8 cellular contexts compared by ENCODE assay signal in the genomic region with DNA sequence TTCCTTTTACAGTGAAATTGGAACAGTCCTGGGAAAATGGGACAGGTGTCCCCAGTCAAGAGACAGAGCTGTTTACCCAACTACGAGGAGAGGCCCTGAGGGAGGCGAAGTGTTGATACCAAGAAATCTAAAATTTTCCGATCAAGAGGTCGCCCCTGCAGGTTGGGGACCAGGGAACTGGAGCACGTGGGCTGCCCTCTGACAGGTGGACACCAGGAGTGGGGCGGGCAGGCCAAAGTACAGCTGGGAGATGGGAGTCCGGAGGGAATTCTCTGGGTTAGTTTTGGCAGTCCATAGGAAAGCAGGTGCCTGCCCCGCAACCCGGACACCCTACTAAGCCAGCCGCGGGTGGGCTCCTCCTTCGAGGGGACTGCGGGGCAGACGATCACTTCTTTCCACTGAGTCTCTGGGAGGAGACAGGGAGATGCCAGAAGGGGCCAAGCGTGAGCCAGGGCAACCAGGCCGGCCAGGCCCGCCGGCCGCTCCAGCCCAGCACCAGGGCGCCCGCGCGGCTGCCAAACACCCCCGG. TPM values are rescaled to one million over a fixed set of nuclear protein-coding genes. Genes with fewer than 3 reads are reported as not detected.
DNase-seq lines count a peak whose midpoint lies in the region; ATAC-seq and TF ChIP-seq lines count a peak whose summit lies in the region.

No MANE protein-coding gene starts in this region.

- H3K4me3 ChIP-seq in neutrophil (ENCODE audit: low read depth in 1 of 2, low read length in 1 of 2): peak overlapping the region; percentile 92 to 97

- peak overlapping the region; percentile 39 for H3K27ac Mint-ChIP-seq in endothelial cell (ENCODE audit: unreplicated experiment)

- ATAC-seq in HG03469 (IDR thresholded peaks at IDR 0.05; ENCODE audit: unreplicated experiment) (no peak), HG02588 (IDR thresholded peaks at IDR 0.05; ENCODE audit: unreplicated experiment) (no peak)
- no peak for ATAC-seq in activated CD4-positive, CD25-positive, alpha-beta regulatory T cell treated with anti-CD3 and anti-CD28 coated beads, Interleukin-2, amount 50 U/mL, for 24 hours

- TF ChIP-seq CTCF in endothelial cell (IDR thresholded peaks at IDR 0.05; ENCODE audit: unreplicated experiment): no peak
- no peak for TF ChIP-seq CTCF in neutrophil (IDR thresholded peaks at IDR 0.05)

- peaks cover 10% of the 10 kb centered on the region for H3K4me1 Mint-ChIP-seq in endothelial cell (ENCODE audit: unreplicated experiment)

- H3K4me3 Mint-ChIP-seq in endothelial cell (ENCODE audit: unreplicated experiment): peak overlapping the region; percentile 93

- H3K36me3 ChIP-seq in neutrophil: no peaks in the 10 kb centered on the region

- DNase-seq in COLO668 (lab: John Stamatoyannopoulos, UW; ENCODE audit: unreplicated experiment): peak; percentile 41
- peak; percentile 27 for DNase-seq in NCI-H69 (lab: John Stamatoyannopoulos, UW)
- DNase-seq in endothelial cell (ENCODE audit: low spot score): no peak
- DNase-seq in NCI-H510A treated with DMSO at 0.1 percent for 48 hours (lab: John Stamatoyannopoulos, UW): no peak

- H3K4me1 ChIP-seq in neutrophil (ENCODE audit: control insufficient read depth in 1 of 2, insufficient read depth in 1 of 2, low read depth in 1 of 2, low read length in 1 of 2): peaks cover 21 to 26% of the 10 kb centered on the region in 2 experiments

- H3K9me3 Mint-ChIP-seq in endothelial cell (ENCODE audit: unreplicated experiment): no peaks in the 10 kb centered on the region

- no peaks in the 10 kb centered on the region for H3K9me3 ChIP-seq in neutrophil

- H3K27me3 Mint-ChIP-seq in endothelial cell (ENCODE audit: unreplicated experiment): peaks cover 16% of the 10 kb centered on the region

- peaks cover 49% of the 10 kb centered on the region for H3K27me3 ChIP-seq in neutrophil

- peak overlapping the region; percentile 97 for H3K27ac ChIP-seq in neutrophil

- peaks cover 4% of the 10 kb centered on the region for H3K36me3 Mint-ChIP-seq in endothelial cell (ENCODE audit: low read depth, unreplicated experiment)

RNA-seq across cellular contexts. Expression of gene CAMK1D, which starts 0.9 kb away (rescaled TPM):
- total RNA-seq in endothelial cell (ENCODE audit: unreplicated experiment): 4.1 TPM

Comparison
In these comparisons a context has a peak if more than half of its experiments do, and no peak if none do; other contexts are left out.
1. DNase-seq: peak in COLO668 (single experiment) and NCI-H69 (single experiment); none in endothelial cell (single experiment) and NCI-H510A treated with DMSO at 0.1 percent for 48 hours (single experiment).